18 cellular contexts compared by ENCODE assay signal in the genomic region with DNA sequence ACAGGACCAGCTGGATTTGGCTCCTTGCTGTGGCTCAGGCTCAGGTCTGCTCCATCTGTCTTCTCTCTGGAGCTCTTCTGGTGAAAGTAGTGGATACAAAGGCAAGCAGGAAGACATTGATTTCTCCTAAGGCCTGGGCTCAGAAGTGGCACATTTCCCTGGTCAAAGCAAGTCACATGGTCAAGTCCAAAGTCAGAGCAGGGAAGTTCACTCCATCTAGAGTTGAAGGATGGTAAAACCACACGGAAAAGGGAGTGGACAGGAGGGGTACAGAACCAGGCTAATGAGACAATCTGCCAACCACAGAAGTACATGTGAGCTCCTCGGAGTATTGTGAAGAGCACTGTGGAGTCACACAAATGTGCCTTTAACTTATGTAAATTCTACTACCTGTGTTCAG.
A peak's percentile ranks its signal among the peaks of the same experiment; 100 is the strongest.
DNase-seq lines count a peak whose midpoint lies in the region; ATAC-seq, FAIRE-seq and TF ChIP-seq lines count a peak whose summit lies in the region.
"Had no signal": no experiment of that assay in that cellular context is flagged by ENCODE, and none has a peak within 500 bp of the region (broad histone marks: within the 10 kb centered on the region; RNA-seq: fewer than 3 reads in every experiment).

No MANE protein-coding gene starts in this region.

- peak; percentile 20; the same call in 1 of the 2 replicates for TF ChIP-seq CTCF in A673 (conservative IDR thresholded peaks at IDR 0.05; ENCODE audit: low read depth, low read length)
- TF ChIP-seq CTCF in RWPE2 (IDR thresholded peaks at IDR 0.05; ENCODE audit: poor library complexity, severe bottlenecking): peak; percentile 29

- no peak overlapping the region for H3K4me3 ChIP-seq in A673 (ENCODE audit: low read depth, low read length, poor library complexity, severe bottlenecking)
- H3K4me3 ChIP-seq in RWPE2 (ENCODE audit: severe bottlenecking): no peak overlapping the region
- H3K4me3 ChIP-seq in iPS DF 6.9 (ENCODE audit: low read length): no peak overlapping the region
- H3K4me3 ChIP-seq: heart left ventricle, left lung, MG63, sigmoid colon had no signal

- POLR2A ChIA-PET in A673 (lab: Charles Lee; ENCODE audit: low non-redundant PET): no interaction called here
- POLR2A ChIA-PET in HEK293T (lab: Yijun Ruan, JAX): no interaction called here

- no peak; the same call in 2 of the 3 replicates for ATAC-seq in RWPE2 (ENCODE audit: low read depth)
- no peak for ATAC-seq in HG02870 (IDR thresholded peaks at IDR 0.05; ENCODE audit: unreplicated experiment)
- ATAC-seq: activated CD8-positive, alpha-beta T cell treated with anti-CD3 and anti-CD28 coated beads for 36 hours; activated T-helper 17 cell treated with anti-CD3 and anti-CD28 coated beads, Interleukin-2, amount 50 U/mL, for 72 hours; heart left ventricle; left lung had no signal

- H3K9me3 ChIP-seq in A673 (ENCODE audit: low read depth, low read length, poor library complexity, severe bottlenecking) (no peaks in the 10 kb centered on the region), RWPE2 (ENCODE audit: severe bottlenecking) (no peaks in the 10 kb centered on the region), iPS DF 6.9 (ENCODE audit: control insufficient read depth, insufficient read depth, low read length) (peaks cover 1% of the 10 kb centered on the region; the same call in 1 of the 2 replicates)
- H3K9me3 ChIP-seq: MG63, sigmoid colon had no signal

- DNase-seq in A673 (ENCODE audit: low spot score) (no peak), HEK293T (ENCODE audit: extremely low spot score) (peak; percentile 11), RWPE2 (ENCODE audit: low spot score) (no peak), iPS DF 6.9 (ENCODE audit: low read depth, low spot score) (peak; percentile 18), frontal cortex (ENCODE audit: low spot score in 2 of 2) (no peak), NOMO-1 treated with DMSO at 0.1 percent for 48 hours (lab: John Stamatoyannopoulos, UW; ENCODE audit: unreplicated experiment) (no peak), NCI-H2171 (lab: John Stamatoyannopoulos, UW) (no peak)
- DNase-seq: activated CD8-positive, alpha-beta T cell treated with anti-CD3 and anti-CD28 coated beads for 36 hours; amniotic stem cell; DMS79 treated with DMSO at 0.1 percent for 48 hours; heart left ventricle; MG63; sigmoid colon; stimulated activated CD4-positive, alpha-beta T cell treated with anti-CD3 and anti-CD28 coated beads, Interleukin-4, amount 100 ng/mL, for 24 hours had no signal

- H3K27me3 ChIP-seq in A673 (replicated peaks; ENCODE audit: insufficient read depth, low read depth, low read length, poor library complexity) (peaks cover 27% of the 10 kb centered on the region), RWPE2 (ENCODE audit: insufficient read depth, poor library complexity, severe bottlenecking) (peaks cover 32% of the 10 kb centered on the region), iPS DF 6.9 (ENCODE audit: control insufficient read depth, insufficient read depth, low read length) (no peaks in the 10 kb centered on the region; the same call in 1 of the 2 replicates)

- CTCF ChIA-PET in A673 (lab: Charles Lee): no interaction called here
- CTCF ChIA-PET in HEK293T (lab: Yijun Ruan, JAX): no interaction called here

- WGBS in iPS DF 6.9 (ENCODE audit: insufficient coverage, insufficient read length): no CpG with 5 or more reads among the region's 2 CpGs

- FAIRE-seq in frontal cortex (lab: Jason Lieb, UNC): no peak

- H3K4me1 ChIP-seq in A673 (ENCODE audit: insufficient read depth, low read length, poor library complexity, severe bottlenecking): no peaks in the 10 kb centered on the region
- no peaks in the 10 kb centered on the region for H3K4me1 ChIP-seq in RWPE2 (ENCODE audit: insufficient read depth, poor library complexity, severe bottlenecking)
- no peaks in the 10 kb centered on the region; the same call in 1 of the 2 replicates for H3K4me1 ChIP-seq in iPS DF 6.9 (ENCODE audit: control insufficient read depth, insufficient read depth, low read length)

- intact Hi-C loops in A673 (cut with micrococcal nuclease; ENCODE audit: unreplicated experiment): loop anchor here (5.0 kb wide), 1 partner anchor 126 kb away; no protein-coding TSS in a partner anchor

- H3K27ac ChIP-seq in A673 (ENCODE audit: low read depth, low read length, poor library complexity, severe bottlenecking) (no peak overlapping the region), RWPE2 (ENCODE audit: poor library complexity, severe bottlenecking) (no peak overlapping the region), iPS DF 6.9 (ENCODE audit: low read length) (no peak overlapping the region)
- H3K27ac ChIP-seq: epithelial cell of prostate, heart left ventricle, left lung, sigmoid colon had no signal

- H3K36me3 ChIP-seq in A673 (ENCODE audit: insufficient read depth, low read length, poor library complexity, severe bottlenecking) (no peaks in the 10 kb centered on the region), RWPE2 (ENCODE audit: low read depth) (no peaks in the 10 kb centered on the region), iPS DF 6.9 (ENCODE audit: control insufficient read depth, insufficient read depth, low read length) (no peaks in the 10 kb centered on the region)
- H3K36me3 ChIP-seq: heart left ventricle, left lung, MG63, sigmoid colon had no signal

- BruUV-seq in A673 (replicated peaks; lab: Mats Ljungman, UMichigan): no TSS peak

TF ChIP-seq in HEK293T, 16 proteins besides CTCF, POLR2A, EP300 and RAD21:
- no peak for TF ChIP-seq ELF4 (IDR thresholded peaks at IDR 0.05)
- no peak for TF ChIP-seq ARNT (IDR thresholded peaks at IDR 0.05)
- no peak for TF ChIP-seq HDGF (IDR thresholded peaks at IDR 0.05; ENCODE audit: borderline replicate concordance)
- no peak for TF ChIP-seq SP1 (IDR thresholded peaks at IDR 0.05)
- no peak for TF ChIP-seq LEF1 (IDR thresholded peaks at IDR 0.05; ENCODE audit: borderline replicate concordance)
- TF ChIP-seq BHLHE40 (IDR thresholded peaks at IDR 0.05; ENCODE audit: borderline replicate concordance): no peak
- no peak for TF ChIP-seq FOXK2 (IDR thresholded peaks at IDR 0.05)
- TF ChIP-seq, protein P1, sequence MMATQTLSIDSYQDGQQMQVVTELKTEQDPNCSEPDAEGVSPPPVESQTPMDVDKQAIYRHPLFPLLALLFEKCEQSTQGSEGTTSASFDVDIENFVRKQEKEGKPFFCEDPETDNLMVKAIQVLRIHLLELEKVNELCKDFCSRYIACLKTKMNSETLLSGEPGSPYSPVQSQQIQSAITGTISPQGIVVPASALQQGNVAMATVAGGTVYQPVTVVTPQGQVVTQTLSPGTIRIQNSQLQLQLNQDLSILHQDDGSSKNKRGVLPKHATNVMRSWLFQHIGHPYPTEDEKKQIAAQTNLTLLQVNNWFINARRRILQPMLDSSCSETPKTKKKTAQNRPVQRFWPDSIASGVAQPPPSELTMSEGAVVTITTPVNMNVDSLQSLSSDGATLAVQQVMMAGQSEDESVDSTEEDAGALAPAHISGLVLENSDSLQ (IDR thresholded peaks at IDR 0.05): no peak
- TF ChIP-seq SUZ12 (IDR thresholded peaks at IDR 0.05): no peak
- no peak for TF ChIP-seq FOXM1 (IDR thresholded peaks at IDR 0.05; ENCODE audit: borderline replicate concordance)
- TF ChIP-seq TARDBP (IDR thresholded peaks at IDR 0.05): no peak
- TF ChIP-seq CTBP1 (IDR thresholded peaks at IDR 0.05; ENCODE audit: borderline replicate concordance): no peak
- TF ChIP-seq FOXA1 (IDR thresholded peaks at IDR 0.05): no peak

Comparison
In these comparisons a context has a peak if more than half of its experiments do, and no peak if none do; other contexts are left out.
1. DNase-seq: peak in HEK293T (single experiment) and iPS DF 6.9 (single experiment); none in A673 (single experiment), RWPE2 (single experiment), frontal cortex (0 of 2), NOMO-1 treated with DMSO at 0.1 percent for 48 hours (single experiment) and NCI-H2171 (single experiment).